Comparison of ENCODE assay signal across 1 cellular context in the genomic region with DNA sequence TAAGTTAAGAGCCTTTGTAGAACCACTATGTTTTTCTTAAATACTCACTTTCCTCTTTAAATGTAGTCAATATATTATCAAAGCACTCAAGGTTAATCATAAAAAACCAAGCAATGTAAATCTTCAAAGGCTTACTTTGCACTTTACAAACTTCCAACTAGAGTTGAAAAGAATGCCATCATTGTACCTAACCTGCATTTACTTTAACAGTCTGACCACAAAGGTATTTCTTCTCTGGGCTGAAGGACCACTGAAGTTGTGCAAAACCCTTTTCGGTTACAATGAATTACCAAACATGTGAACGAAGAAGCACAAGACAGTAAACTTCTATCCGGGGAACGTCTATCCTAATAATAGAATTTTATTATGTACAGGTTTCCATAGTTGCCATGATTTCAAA.
TF ChIP-seq lines count a peak whose summit lies in the region.

No MANE protein-coding gene starts in this region.

TF ChIP-seq in HepG2, 621 proteins besides CTCF, POLR2A, EP300 and RAD21 (continued from another document):
- TF ChIP-seq, protein P1, sequence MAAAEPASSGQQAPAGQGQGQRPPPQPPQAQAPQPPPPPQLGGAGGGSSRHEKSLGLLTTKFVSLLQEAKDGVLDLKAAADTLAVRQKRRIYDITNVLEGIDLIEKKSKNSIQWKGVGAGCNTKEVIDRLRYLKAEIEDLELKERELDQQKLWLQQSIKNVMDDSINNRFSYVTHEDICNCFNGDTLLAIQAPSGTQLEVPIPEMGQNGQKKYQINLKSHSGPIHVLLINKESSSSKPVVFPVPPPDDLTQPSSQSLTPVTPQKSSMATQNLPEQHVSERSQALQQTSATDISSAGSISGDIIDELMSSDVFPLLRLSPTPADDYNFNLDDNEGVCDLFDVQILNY (CRISPR knock-in tag; conservative IDR thresholded peaks at IDR 0.05) = no peak
- TF ChIP-seq ZNF30 (CRISPR knock-in tag; IDR thresholded peaks at IDR 0.05) = no peak
- TF ChIP-seq IRF2 (CRISPR knock-in tag; IDR thresholded peaks at IDR 0.05) = peak; percentile 48; the same call in 1 of the 2 replicates
- TF ChIP-seq, protein P2, sequence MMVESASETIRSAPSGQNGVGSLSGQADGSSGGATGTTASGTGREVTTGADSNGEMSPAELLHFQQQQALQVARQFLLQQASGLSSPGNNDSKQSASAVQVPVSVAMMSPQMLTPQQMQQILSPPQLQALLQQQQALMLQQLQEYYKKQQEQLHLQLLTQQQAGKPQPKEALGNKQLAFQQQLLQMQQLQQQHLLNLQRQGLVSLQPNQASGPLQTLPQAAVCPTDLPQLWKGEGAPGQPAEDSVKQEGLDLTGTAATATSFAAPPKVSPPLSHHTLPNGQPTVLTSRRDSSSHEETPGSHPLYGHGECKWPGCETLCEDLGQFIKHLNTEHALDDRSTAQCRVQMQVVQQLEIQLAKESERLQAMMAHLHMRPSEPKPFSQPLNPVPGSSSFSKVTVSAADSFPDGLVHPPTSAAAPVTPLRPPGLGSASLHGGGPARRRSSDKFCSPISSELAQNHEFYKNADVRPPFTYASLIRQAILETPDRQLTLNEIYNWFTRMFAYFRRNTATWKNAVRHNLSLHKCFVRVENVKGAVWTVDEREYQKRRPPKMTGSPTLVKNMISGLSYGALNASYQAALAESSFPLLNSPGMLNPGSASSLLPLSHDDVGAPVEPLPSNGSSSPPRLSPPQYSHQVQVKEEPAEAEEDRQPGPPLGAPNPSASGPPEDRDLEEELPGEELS (CRISPR knock-in tag; IDR thresholded peaks at IDR 0.05) = peak; percentile 57
- TF ChIP-seq ZFX (CRISPR knock-in tag; IDR thresholded peaks at IDR 0.05; ENCODE audit: low read depth) = no peak
- TF ChIP-seq NFIC (IDR thresholded peaks at IDR 0.05; ENCODE audit: low read length) = peak; percentile 85
- no peak for TF ChIP-seq ZNF616 (CRISPR knock-in tag; IDR thresholded peaks at IDR 0.05; ENCODE audit: low read depth)
- no peak for TF ChIP-seq ZSCAN30 (CRISPR knock-in tag; IDR thresholded peaks at IDR 0.05)
- TF ChIP-seq ZNF234 (CRISPR knock-in tag; conservative IDR thresholded peaks at IDR 0.05) = no peak
- 0 out of 2 replicates have a peak, but pooled peaks have one; percentile 31 for TF ChIP-seq ZSCAN29 (CRISPR knock-in tag; conservative IDR thresholded peaks at IDR 0.05)
- no peak for TF ChIP-seq XRCC5 (optimal IDR thresholded peaks at IDR 0.05; ENCODE audit: low read length)
- TF ChIP-seq PHF5A (CRISPR knock-in tag; IDR thresholded peaks at IDR 0.05; ENCODE audit: low read depth, unreplicated experiment) = no peak
- TF ChIP-seq, protein P3, sequence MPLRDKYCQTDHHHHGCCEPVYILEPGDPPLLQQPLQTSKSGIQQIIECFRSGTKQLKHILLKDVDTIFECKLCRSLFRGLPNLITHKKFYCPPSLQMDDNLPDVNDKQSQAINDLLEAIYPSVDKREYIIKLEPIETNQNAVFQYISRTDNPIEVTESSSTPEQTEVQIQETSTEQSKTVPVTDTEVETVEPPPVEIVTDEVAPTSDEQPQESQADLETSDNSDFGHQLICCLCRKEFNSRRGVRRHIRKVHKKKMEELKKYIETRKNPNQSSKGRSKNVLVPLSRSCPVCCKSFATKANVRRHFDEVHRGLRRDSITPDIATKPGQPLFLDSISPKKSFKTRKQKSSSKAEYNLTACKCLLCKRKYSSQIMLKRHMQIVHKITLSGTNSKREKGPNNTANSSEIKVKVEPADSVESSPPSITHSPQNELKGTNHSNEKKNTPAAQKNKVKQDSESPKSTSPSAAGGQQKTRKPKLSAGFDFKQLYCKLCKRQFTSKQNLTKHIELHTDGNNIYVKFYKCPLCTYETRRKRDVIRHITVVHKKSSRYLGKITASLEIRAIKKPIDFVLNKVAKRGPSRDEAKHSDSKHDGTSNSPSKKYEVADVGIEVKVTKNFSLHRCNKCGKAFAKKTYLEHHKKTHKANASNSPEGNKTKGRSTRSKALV (CRISPR knock-in tag; IDR thresholded peaks at IDR 0.05) = 0 out of 2 replicates have a peak, but pooled peaks have one; percentile 27
- TF ChIP-seq RBFOX2 (IDR thresholded peaks at IDR 0.05; ENCODE audit: low read depth, low read length) = peak; percentile 11; the same call in 1 of the 2 replicates
